Comparison of ENCODE assay signal across 1 cellular context in the genomic region with DNA sequence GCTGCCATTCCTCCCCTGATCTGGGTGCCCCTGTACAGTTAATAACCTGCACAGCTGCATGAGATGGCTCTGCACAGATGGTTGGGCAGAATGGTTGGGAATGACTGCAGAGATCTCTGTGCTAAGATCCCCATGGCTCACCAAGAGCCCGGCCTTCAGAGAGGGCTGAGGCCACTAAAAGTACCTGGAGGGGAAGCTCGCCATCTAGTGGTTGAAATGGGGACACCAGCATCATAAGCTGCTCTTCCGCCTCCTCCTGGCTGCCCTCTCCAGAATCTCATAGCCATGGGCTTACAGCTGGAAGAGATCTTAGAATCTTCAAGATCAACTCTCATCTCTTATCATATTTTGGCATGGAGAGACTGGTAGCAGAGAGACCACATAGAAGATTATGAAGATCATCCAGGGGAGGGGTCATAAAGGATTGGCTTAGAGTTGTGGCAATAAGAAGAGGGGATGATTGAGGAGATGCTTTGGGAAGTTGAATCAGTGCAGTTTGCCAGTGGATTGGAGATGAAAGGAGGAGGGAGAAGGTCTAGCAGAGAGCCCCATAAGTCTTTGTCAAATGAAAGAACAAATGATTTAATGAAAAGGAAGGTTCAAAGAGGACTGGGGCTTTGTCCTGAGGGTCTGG.
TF ChIP-seq lines count a peak whose summit lies in the region.

No MANE protein-coding gene starts in this region.

TF ChIP-seq in H1, 55 proteins besides CTCF, POLR2A, EP300 and RAD21 (continued from another document):
- TF ChIP-seq RXRA (IDR thresholded peaks at IDR 0.05; ENCODE audit: insufficient read depth, low read depth, low read length) (0 out of 2 replicates have a peak, but pooled peaks have one; percentile 19), CEBPB (IDR thresholded peaks at IDR 0.05; ENCODE audit: low read depth, low read length) (no peak), ATF3 (IDR thresholded peaks at IDR 0.05; ENCODE audit: insufficient read depth, low read depth, low read length) (0 out of 2 replicates have a peak, but pooled peaks have one; percentile 41)
